Comparison of ENCODE assay signal across 8 cellular contexts in the genomic region with DNA sequence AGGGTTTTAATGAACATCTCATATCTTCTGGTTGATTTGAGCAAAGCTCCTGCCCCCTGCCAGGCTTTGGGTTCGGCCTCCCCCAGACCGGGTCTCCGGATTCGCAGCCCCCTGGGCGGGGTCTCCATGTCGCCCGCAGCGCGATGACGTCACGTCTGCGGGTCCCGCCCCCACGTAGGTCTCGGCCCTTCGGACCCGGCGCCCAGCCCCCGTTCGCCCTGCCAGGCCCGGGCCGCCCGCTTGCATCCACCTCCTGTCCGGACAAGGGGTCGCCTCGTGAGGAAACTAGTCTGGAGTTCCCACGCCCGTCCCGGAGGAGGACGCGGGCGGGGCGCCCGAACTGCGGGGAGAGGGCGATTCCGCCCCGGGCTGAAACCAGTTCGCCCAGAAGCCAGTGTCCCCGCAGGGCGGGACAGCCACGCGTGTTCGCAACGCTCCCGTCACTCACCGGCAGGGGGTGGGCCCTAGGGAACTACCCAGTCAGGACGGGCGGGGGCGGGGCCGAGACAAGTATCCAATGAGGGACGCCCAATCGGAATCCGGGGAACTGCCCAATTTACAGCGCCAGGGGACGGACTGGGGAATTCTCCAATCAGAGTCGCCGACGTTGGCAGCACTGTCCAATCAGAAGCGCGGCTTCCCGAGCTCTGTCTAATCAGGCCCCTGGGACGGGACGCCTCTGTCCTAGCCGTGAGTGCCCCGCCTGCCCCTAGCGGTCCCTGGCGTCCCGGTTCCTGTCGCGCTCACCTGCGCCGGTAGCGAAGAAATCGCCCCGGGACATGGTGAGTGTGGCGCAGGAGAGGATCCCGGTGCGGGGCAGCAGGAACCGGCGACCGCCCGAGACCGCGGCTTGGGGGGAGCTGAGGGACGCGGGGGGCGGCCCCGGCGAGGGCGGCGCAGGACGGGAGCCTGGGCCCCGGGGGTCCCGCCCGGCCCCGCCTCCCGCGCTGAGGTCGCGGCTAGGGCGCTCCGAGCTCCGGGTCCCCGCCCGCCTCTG.
A peak's percentile ranks its signal among the peaks of the same experiment; 100 is the strongest.
DNase-seq lines count a peak whose midpoint lies in the region; ATAC-seq and TF ChIP-seq lines count a peak whose summit lies in the region.

A gene (plus strand): TSS at position 682 of the 997 bp plus-strand sequence. CDS start 98 bp downstream, at position 780.

- DNase-seq in AG04449 (ENCODE audit: low read depth, low spot score) = peak; percentile 93
- DNase-seq in NCI-H2227 treated with DMSO at 0.1 percent for 48 hours (lab: John Stamatoyannopoulos, UW) = peak; percentile 94
- DNase-seq in activated CD4-positive, CD25-positive, alpha-beta regulatory T cell (lab: John Stamatoyannopoulos, UW) = peak; percentile 93 to 99 (median 96)
- DNase-seq in central memory CD4-positive, alpha-beta T cell = peak; percentile 98
- DNase-seq in inferior parietal cortex (ENCODE audit: extremely low spot score) = peak; percentile 99
- DNase-seq in smooth muscle cell of the brain vasculature (ENCODE audit: low read depth, low spot score) = peak; percentile 96

- TF ChIP-seq CTCF in AG04449 (IDR thresholded peaks at IDR 0.05; ENCODE audit: insufficient read depth, low read length, missing control alignments) = peak; percentile 60

- peak within 1 kb of the TSS; percentile 89 for H3K4me3 ChIP-seq in AG04449 (ENCODE audit: low read depth, low read length)

- ATAC-seq in GM18868 (IDR thresholded peaks at IDR 0.05; ENCODE audit: unreplicated experiment) (peak; percentile 93), HG03103 (IDR thresholded peaks at IDR 0.05; ENCODE audit: low read depth, unreplicated experiment) (peak; percentile 89)

- POLR2A ChIA-PET in AG04449 (lab: Yijun Ruan, JAX) = no interaction called here

- CTCF ChIA-PET in AG04449 (lab: Yijun Ruan, JAX) = interaction anchor here (0.6 to 2.3 kb wide), 10 partner anchors 9 to 463 kb away, joined by 3 to 9 read pairs (median 3); a partner anchor contains a TSS

Comparison
In these comparisons a context has a peak if more than half of its experiments do, and no peak if none do; other contexts are left out.
1. Peak in every context shown above with its lines: DNase-seq, ATAC-seq and H3K4me3 ChIP-seq.